ENCODE assay signal across 8 cellular contexts in the genomic region with DNA sequence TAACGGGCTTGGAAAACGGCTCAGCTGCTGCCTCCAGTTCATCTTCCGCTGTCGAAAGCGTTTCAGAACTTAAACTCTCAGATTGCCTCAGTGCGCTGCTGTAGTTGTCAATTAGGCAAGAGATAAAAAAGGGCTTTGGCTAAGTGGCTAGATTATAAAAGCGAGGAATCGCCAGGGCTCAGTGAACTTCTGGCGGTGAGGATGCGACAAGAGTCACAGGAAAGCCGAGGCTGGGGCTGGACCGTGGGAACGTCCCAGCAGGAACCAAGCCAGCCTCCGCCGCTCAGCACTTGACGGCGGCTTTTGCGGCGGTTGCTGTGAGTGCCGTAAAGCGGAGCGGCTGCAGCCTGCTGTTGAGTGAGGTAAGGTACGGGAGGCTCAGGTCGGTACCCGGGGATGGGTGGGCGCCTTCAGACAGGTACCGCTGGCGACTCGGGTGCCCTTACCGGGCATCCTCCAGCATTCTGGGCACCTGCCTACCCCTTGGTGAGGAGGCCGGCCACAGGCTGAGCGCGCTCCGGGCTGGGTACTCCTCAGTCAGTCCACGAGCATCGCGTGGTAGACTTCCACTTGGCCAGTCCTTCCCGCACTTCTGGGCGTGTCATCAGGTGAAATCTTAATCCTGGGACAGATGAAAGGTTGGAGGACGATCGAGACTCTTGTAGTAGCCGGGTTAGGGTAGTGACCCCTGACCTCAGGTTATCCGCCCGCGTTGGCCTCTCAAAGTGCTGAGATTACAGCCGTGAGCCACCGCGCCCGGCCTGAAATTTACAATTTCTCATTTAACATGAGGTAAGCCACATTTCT. TPM values are rescaled to one million over a fixed set of nuclear protein-coding genes. Genes with fewer than 3 reads are reported as not detected.
DNase-seq lines count a peak whose midpoint lies in the region; ATAC-seq and TF ChIP-seq lines count a peak whose summit lies in the region.

A gene (plus strand): TSS at position 328 of the 807 bp plus-strand sequence. CDS start 16,902 bp downstream, outside the sequence.

- H3K36me3 ChIP-seq in MM.1S (replicated peaks; ENCODE audit: insufficient read depth, low read length): no peaks in the 10 kb centered on the region

- no peaks in the 10 kb centered on the region for H3K9me3 ChIP-seq in MM.1S (replicated peaks; ENCODE audit: insufficient read depth, low read length)

- H3K27me3 Mint-ChIP-seq in activated naive CD4-positive, alpha-beta T cell treated with anti-CD3 and anti-CD28 coated beads for 36 hours (ENCODE audit: low read depth): no peaks in the 10 kb centered on the region

- peak within 1 kb of the TSS; percentile 85 for H3K4me3 Mint-ChIP-seq in activated naive CD4-positive, alpha-beta T cell treated with anti-CD3 and anti-CD28 coated beads for 36 hours

- DNase-seq in GM03348 (ENCODE audit: low spot score) (peak; percentile 94), HCEC 1CT (peak; percentile 82), MM.1S (peak; percentile 84), SK-N-DZ (ENCODE audit: low spot score) (peak; percentile 83), globus pallidus (ENCODE audit: low spot score) (peak; percentile 83), omental fat pad (ENCODE audit: low spot score) (peak; percentile 65)
- DNase-seq in activated naive CD4-positive, alpha-beta T cell treated with anti-CD3 and anti-CD28 coated beads for 36 hours: peak; percentile 88

- no peaks in the 10 kb centered on the region for H4K20me1 ChIP-seq in MM.1S (ENCODE audit: insufficient read depth, low read length)

- no peaks in the 10 kb centered on the region for H3F3A ChIP-seq in MM.1S (ENCODE audit: insufficient read depth, low read length)

- peaks cover 16% of the 10 kb centered on the region for H3K4me1 Mint-ChIP-seq in activated naive CD4-positive, alpha-beta T cell treated with anti-CD3 and anti-CD28 coated beads for 36 hours (ENCODE audit: low read depth)

- peak; percentile 97 for ATAC-seq in omental fat pad (ENCODE audit: low FRiP score)

- peaks cover 24% of the 10 kb centered on the region for H3K36me3 Mint-ChIP-seq in activated naive CD4-positive, alpha-beta T cell treated with anti-CD3 and anti-CD28 coated beads for 36 hours (ENCODE audit: low read depth)

- H3K4me3 ChIP-seq in MM.1S (ENCODE audit: low read length): peak within 1 kb of the TSS; percentile 88

- peaks cover 6% of the 10 kb centered on the region for H3K9me3 Mint-ChIP-seq in activated naive CD4-positive, alpha-beta T cell treated with anti-CD3 and anti-CD28 coated beads for 36 hours

- TF ChIP-seq CTCF in MM.1S (IDR thresholded peaks at IDR 0.05; ENCODE audit: low read length): no peak
- TF ChIP-seq CTCF in omental fat pad (IDR thresholded peaks at IDR 0.05): no peak

- peak within 1 kb of the TSS; percentile 87 for H2AFZ ChIP-seq in MM.1S (ENCODE audit: low read length)

- H3K27ac ChIP-seq in MM.1S (ENCODE audit: low read length) (no peak within 1 kb of the TSS), temporal lobe (ENCODE audit: low read depth, low read length) (no peak within 1 kb of the TSS)

- no peaks in the 10 kb centered on the region for H3K4me1 ChIP-seq in MM.1S (ENCODE audit: low read length)

- H3K9me2 ChIP-seq in MM.1S (replicated peaks; ENCODE audit: insufficient read depth, low read length): no peaks in the 10 kb centered on the region

- H3K9ac ChIP-seq in MM.1S (ENCODE audit: low read length): peak within 1 kb of the TSS; percentile 45; the same call in 1 of the 2 replicates

- no peaks in the 10 kb centered on the region for H3K27me3 ChIP-seq in MM.1S (replicated peaks; ENCODE audit: insufficient read depth, low read length)

- peak within 1 kb of the TSS; percentile 76 for H3K4me2 ChIP-seq in MM.1S (ENCODE audit: low read depth, low read length)

- H3K27ac Mint-ChIP-seq in activated naive CD4-positive, alpha-beta T cell treated with anti-CD3 and anti-CD28 coated beads for 36 hours: peak within 1 kb of the TSS; percentile 77

- intact Hi-C loops in activated naive CD4-positive, alpha-beta T cell treated with anti-CD3 and anti-CD28 coated beads for 36 hours (cut with micrococcal nuclease): loop anchor here (1.0 to 10.0 kb wide), 8 partner anchors 16 to 1727 kb away; a partner anchor contains a TSS

- CTCF ChIA-PET in activated naive CD4-positive, alpha-beta T cell treated with anti-CD3 and anti-CD28 coated beads for 36 hours (lab: Charles Lee): no interaction called here

- H3K79me2 ChIP-seq in MM.1S (ENCODE audit: low read length): 0 out of 2 replicates have a peak, but pooled peaks cover 3% of the 10 kb centered on the region

RNA-seq across cellular contexts. Expression of the gene that starts here (rescaled TPM):
- polyA plus RNA-seq in SK-N-DZ (2014; cell fraction: cytosol; rRNA removed): 12.5 and 46.2 TPM in 2 replicates
- polyA plus RNA-seq in SK-N-DZ (2014; cell fraction: nucleus; rRNA removed): 11.4 and 16.6 TPM in 2 replicates
- 1 to 10 TPM; 8.0 to 9.6 TPM for total RNA-seq in activated naive CD4-positive, alpha-beta T cell treated with anti-CD3 and anti-CD28 coated beads for 36 hours
- 10 to 100 TPM in 2 of 4 donors, 1 to 10 TPM in 2; 6.6 to 36.3 (median 16.0) TPM for total RNA-seq in omental fat pad
- 33.7 TPM for total RNA-seq in temporal lobe
